1 cellular context compared by ENCODE assay signal in genomic region chr6:150813319-150813992, GRCh38.
TF ChIP-seq lines count a peak whose summit lies in the region.

No MANE protein-coding gene starts in this region.

TF ChIP-seq in HEK293, 187 proteins besides CTCF, POLR2A, EP300 and RAD21 (continued from another document and continues in another):
- TF ChIP-seq, protein P1, sequence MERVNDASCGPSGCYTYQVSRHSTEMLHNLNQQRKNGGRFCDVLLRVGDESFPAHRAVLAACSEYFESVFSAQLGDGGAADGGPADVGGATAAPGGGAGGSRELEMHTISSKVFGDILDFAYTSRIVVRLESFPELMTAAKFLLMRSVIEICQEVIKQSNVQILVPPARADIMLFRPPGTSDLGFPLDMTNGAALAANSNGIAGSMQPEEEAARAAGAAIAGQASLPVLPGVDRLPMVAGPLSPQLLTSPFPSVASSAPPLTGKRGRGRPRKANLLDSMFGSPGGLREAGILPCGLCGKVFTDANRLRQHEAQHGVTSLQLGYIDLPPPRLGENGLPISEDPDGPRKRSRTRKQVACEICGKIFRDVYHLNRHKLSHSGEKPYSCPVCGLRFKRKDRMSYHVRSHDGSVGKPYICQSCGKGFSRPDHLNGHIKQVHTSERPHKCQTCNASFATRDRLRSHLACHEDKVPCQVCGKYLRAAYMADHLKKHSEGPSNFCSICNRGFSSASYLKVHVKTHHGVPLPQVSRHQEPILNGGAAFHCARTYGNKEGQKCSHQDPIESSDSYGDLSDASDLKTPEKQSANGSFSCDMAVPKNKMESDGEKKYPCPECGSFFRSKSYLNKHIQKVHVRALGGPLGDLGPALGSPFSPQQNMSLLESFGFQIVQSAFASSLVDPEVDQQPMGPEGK (tag by site-specific recombination; IDR thresholded peaks at IDR 0.05), result peak; percentile 69; the same call in 1 of the 2 replicates
- no peak for TF ChIP-seq ZNF548 (tag by site-specific recombination; IDR thresholded peaks at IDR 0.05)
- TF ChIP-seq ZNF830 (tag by site-specific recombination; IDR thresholded peaks at IDR 0.05; ENCODE audit: low read depth), result no peak
- peak; percentile 59; the same call in 1 of the 2 replicates for TF ChIP-seq KLF8 (tag by site-specific recombination; IDR thresholded peaks at IDR 0.05)
- TF ChIP-seq ZNF366 (tag by site-specific recombination; conservative IDR thresholded peaks at IDR 0.05), result peak; percentile 14; the same call in 1 of the 2 replicates
- TF ChIP-seq PRDM2 (tag by site-specific recombination; IDR thresholded peaks at IDR 0.05; ENCODE audit: borderline replicate concordance), result no peak
- peak; percentile 88 for TF ChIP-seq ZNF600 (tag by site-specific recombination; IDR thresholded peaks at IDR 0.05)
- peak; percentile 88 for TF ChIP-seq ZNF629 (tag by site-specific recombination; IDR thresholded peaks at IDR 0.05)
- peak; percentile 81 for TF ChIP-seq GFI1B (tag by site-specific recombination; IDR thresholded peaks at IDR 0.05)
- TF ChIP-seq ZFP69B (tag by site-specific recombination; IDR thresholded peaks at IDR 0.05), result 0 out of 2 replicates have a peak, but pooled peaks have one; percentile 53
- peak; percentile 45; the same call in 1 of the 2 replicates for TF ChIP-seq ZBTB48 (tag by site-specific recombination; IDR thresholded peaks at IDR 0.05)
- no peak for TF ChIP-seq ZNF639 (tag by site-specific recombination; IDR thresholded peaks at IDR 0.05)
- TF ChIP-seq PRDM10 (tag by site-specific recombination; IDR thresholded peaks at IDR 0.05), result 0 out of 2 replicates have a peak, but pooled peaks have one; percentile 15
- TF ChIP-seq ZNF404 (tag by site-specific recombination; IDR thresholded peaks at IDR 0.05), result no peak
- 0 out of 2 replicates have a peak, but pooled peaks have one; percentile 2 for TF ChIP-seq ZNF654 (tag by site-specific recombination; IDR thresholded peaks at IDR 0.05; ENCODE audit: low read depth)
- no peak for TF ChIP-seq KLF7 (tag by site-specific recombination; IDR thresholded peaks at IDR 0.05; ENCODE audit: borderline replicate concordance)
- TF ChIP-seq, protein P2, sequence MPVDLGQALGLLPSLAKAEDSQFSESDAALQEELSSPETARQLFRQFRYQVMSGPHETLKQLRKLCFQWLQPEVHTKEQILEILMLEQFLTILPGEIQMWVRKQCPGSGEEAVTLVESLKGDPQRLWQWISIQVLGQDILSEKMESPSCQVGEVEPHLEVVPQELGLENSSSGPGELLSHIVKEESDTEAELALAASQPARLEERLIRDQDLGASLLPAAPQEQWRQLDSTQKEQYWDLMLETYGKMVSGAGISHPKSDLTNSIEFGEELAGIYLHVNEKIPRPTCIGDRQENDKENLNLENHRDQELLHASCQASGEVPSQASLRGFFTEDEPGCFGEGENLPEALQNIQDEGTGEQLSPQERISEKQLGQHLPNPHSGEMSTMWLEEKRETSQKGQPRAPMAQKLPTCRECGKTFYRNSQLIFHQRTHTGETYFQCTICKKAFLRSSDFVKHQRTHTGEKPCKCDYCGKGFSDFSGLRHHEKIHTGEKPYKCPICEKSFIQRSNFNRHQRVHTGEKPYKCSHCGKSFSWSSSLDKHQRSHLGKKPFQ (tag by site-specific recombination; IDR thresholded peaks at IDR 0.05), result 0 out of 2 replicates have a peak, but pooled peaks have one; percentile 27
- TF ChIP-seq TSHZ1 (tag by site-specific recombination; IDR thresholded peaks at IDR 0.05; ENCODE audit: borderline replicate concordance), result no peak
- no peak for TF ChIP-seq SCRT1 (tag by site-specific recombination; IDR thresholded peaks at IDR 0.05; ENCODE audit: borderline replicate concordance)
- no peak for TF ChIP-seq REPIN1 (tag by site-specific recombination; IDR thresholded peaks at IDR 0.05; ENCODE audit: low read depth)
- 0 out of 2 replicates have a peak, but pooled peaks have one; percentile 47 for TF ChIP-seq ZNF324 (tag by site-specific recombination; IDR thresholded peaks at IDR 0.05)
- TF ChIP-seq ZNF391 (tag by site-specific recombination; IDR thresholded peaks at IDR 0.05; ENCODE audit: borderline replicate concordance, low read depth), result no peak
- peak; percentile 72 for TF ChIP-seq ZBTB21 (tag by site-specific recombination; IDR thresholded peaks at IDR 0.05)
- TF ChIP-seq ZNF398 (tag by site-specific recombination; IDR thresholded peaks at IDR 0.05), result peak; percentile 87
- peak; percentile 41; the same call in 1 of the 2 replicates for TF ChIP-seq ZSCAN23 (tag by site-specific recombination; IDR thresholded peaks at IDR 0.05)
- TF ChIP-seq ZXDB (tag by site-specific recombination; IDR thresholded peaks at IDR 0.05), result 0 out of 2 replicates have a peak, but pooled peaks have one; percentile 5
- TF ChIP-seq ZNF626 (tag by site-specific recombination; IDR thresholded peaks at IDR 0.05), result no peak
- no peak for TF ChIP-seq KLF16 (tag by site-specific recombination; IDR thresholded peaks at IDR 0.05)
- peak; percentile 33; the same call in 1 of the 2 replicates for TF ChIP-seq EGR2 (tag by site-specific recombination; IDR thresholded peaks at IDR 0.05; ENCODE audit: low read depth)
- TF ChIP-seq ZNF501 (tag by site-specific recombination; IDR thresholded peaks at IDR 0.05), result no peak
- no peak for TF ChIP-seq ZNF292 (tag by site-specific recombination; IDR thresholded peaks at IDR 0.05; ENCODE audit: borderline replicate concordance, low read depth)
- peak; percentile 33 for TF ChIP-seq ZIC2 (tag by site-specific recombination; IDR thresholded peaks at IDR 0.05)
- no peak for TF ChIP-seq ZNF843 (tag by site-specific recombination; IDR thresholded peaks at IDR 0.05)
- no peak for TF ChIP-seq ZNF623 (tag by site-specific recombination; IDR thresholded peaks at IDR 0.05)
- no peak for TF ChIP-seq ZNF341 (tag by site-specific recombination; IDR thresholded peaks at IDR 0.05; ENCODE audit: low read depth)
- TF ChIP-seq, protein P3, sequence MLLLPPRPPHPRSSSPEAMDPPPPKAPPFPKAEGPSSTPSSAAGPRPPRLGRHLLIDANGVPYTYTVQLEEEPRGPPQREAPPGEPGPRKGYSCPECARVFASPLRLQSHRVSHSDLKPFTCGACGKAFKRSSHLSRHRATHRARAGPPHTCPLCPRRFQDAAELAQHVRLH (tag by site-specific recombination; IDR thresholded peaks at IDR 0.05), result no peak
- TF ChIP-seq MEIS1 (CRISPR knock-in tag; IDR thresholded peaks at IDR 0.05; ENCODE audit: borderline replicate concordance), result no peak
- no peak for TF ChIP-seq ZNF423 (tag by site-specific recombination; IDR thresholded peaks at IDR 0.05)
- TF ChIP-seq ZNF521 (tag by site-specific recombination; IDR thresholded peaks at IDR 0.05), result no peak
- TF ChIP-seq OSR2 (tag by site-specific recombination; IDR thresholded peaks at IDR 0.05), result peak; percentile 42; the same call in 1 of the 2 replicates
